3 cellular contexts compared by ENCODE assay signal in the genomic region with DNA sequence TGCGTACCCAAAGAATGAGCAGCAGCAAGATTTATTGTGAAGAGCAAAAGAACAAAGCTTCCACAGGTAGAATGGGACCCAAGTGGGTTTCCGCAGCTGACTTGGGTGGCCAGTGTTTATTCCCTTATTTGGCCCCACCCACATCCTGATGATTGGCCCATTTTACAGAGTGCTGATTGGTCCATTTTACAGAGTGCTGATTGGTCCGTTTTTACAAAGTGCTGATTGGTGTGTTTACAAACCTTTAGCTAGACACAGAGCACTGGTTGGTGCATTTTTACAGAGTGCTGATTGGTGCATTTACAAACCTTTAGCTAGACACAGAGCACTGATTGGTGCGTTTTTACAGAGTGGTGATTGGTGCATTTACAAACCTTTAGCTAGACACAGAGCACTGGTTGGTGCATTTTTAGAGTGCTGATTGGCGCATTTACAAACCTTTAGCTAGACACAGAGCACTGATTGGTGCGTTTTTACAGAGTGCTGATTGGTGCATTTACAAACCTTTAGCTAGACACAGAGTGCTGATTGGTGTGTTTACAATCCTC.
A peak's percentile ranks its signal among the peaks of the same experiment; 100 is the strongest.
TF ChIP-seq lines count a peak whose summit lies in the region.

No MANE protein-coding gene starts in this region.

TF ChIP-seq in IMR-90, 13 proteins besides CTCF, POLR2A, EP300 and RAD21:
- 0 out of 2 replicates have a peak, but pooled peaks have one; percentile 7 for TF ChIP-seq MAFK (IDR thresholded peaks at IDR 0.05; ENCODE audit: low read depth, low read length)
TF ChIP-seq in IMR-90: peak in this region for 1; not testable (repeated sequence) for 12.

TF ChIP-seq in WTC11, 78 proteins besides CTCF, POLR2A, EP300 and RAD21:
- peak; percentile 38; the same call in 1 of the 2 replicates for TF ChIP-seq NFYB (CRISPR knock-in tag; conservative IDR thresholded peaks at IDR 0.05; ENCODE audit: low read depth)

TF ChIP-seq in K562, 482 proteins besides CTCF, POLR2A, EP300 and RAD21:
- TF ChIP-seq CHAMP1 (IDR thresholded peaks at IDR 0.05) (peak; percentile 69; the same call in 1 of the 2 replicates), CC2D1A (IDR thresholded peaks at IDR 0.05) (peak; percentile 66), ZNF316 (IDR thresholded peaks at IDR 0.05) (peak; percentile 74), C11orf30 (IDR thresholded peaks at IDR 0.05; ENCODE audit: low read depth) (peak; percentile 34), NFYB (IDR thresholded peaks at IDR 0.05; ENCODE audit: extremely low read depth, insufficient read length) (peak; percentile 69), ASH1L (IDR thresholded peaks at IDR 0.05; ENCODE audit: borderline replicate concordance, low read depth, partially characterized antibody) (peak; percentile 62)
